ENCODE assay signal across 24 cellular contexts in genomic region chr6:43493230-43493629, GRCh38. TPM values are rescaled to one million over a fixed set of nuclear protein-coding genes. Genes with fewer than 3 reads are reported as not detected.
A peak's percentile ranks its signal among the peaks of the same experiment; 100 is the strongest.
DNase-seq lines count a peak whose midpoint lies in the region; ATAC-seq and TF ChIP-seq lines count a peak whose summit lies in the region.
"Had no signal": no experiment of that assay in that cellular context is flagged by ENCODE, and none has a peak within 500 bp of the region (broad histone marks: within the 10 kb centered on the region; RNA-seq: fewer than 3 reads in every experiment).

No MANE protein-coding gene starts in this region.

- no peak for ATAC-seq in WTC11
- no peak for ATAC-seq in foreskin keratinocyte
- ATAC-seq in HG03521 (IDR thresholded peaks at IDR 0.05; ENCODE audit: unreplicated experiment) = no peak
- ATAC-seq: activated T-cell treated with anti-CD3 and anti-CD28 coated beads, Interleukin-2, amount 50 U/mL, for 4 hours; naive thymus-derived CD8-positive, alpha-beta T cell had no signal

- POLR2A ChIA-PET in MCF 10A (lab: Yijun Ruan, JAX) = interaction anchor here (0.8 to 9.6 kb wide), 10 partner anchors 10 to 124 kb away, joined by 3 to 209 read pairs (median 9); partner anchors contain the start of genes ABCC10, DLK2, POLR1C and TJAP1
- POLR2A ChIA-PET in WTC11 (lab: Charles Lee) = interaction anchor here (1.1 to 1.2 kb wide), 2 partner anchors 12 to 439 kb away, joined by 3 to 4 read pairs; partner anchors contain the start of gene CUL7

- BruUV-seq in MCF 10A (replicated peaks; lab: Mats Ljungman, UMichigan) = no TSS peak

- H3K27ac Mint-ChIP-seq in MCF 10A (ENCODE audit: low read depth, unreplicated experiment) (no peak overlapping the region), WTC11 (peak overlapping the region; percentile 74; the same call in 1 of the 2 replicates)

- H3K27me3 ChIP-seq in breast epithelium (no peaks in the 10 kb centered on the region), foreskin keratinocyte (no peaks in the 10 kb centered on the region), suprapubic skin (no peaks in the 10 kb centered on the region)
- H3K27me3 ChIP-seq: sigmoid colon, vagina had no signal

- no peak for TF ChIP-seq POLR2A in breast epithelium (IDR thresholded peaks at IDR 0.05)
- TF ChIP-seq POLR2A in suprapubic skin (IDR thresholded peaks at IDR 0.05) = no peak

- H3K36me3 Mint-ChIP-seq in MCF 10A (ENCODE audit: insufficient read depth, unreplicated experiment) (peaks cover 36% of the 10 kb centered on the region), WTC11 (peaks cover under 1% of the 10 kb centered on the region; the same call in 1 of the 2 replicates)

- no peak for TF ChIP-seq CTCF in breast epithelium (IDR thresholded peaks at IDR 0.05)
- TF ChIP-seq CTCF in MCF 10A (IDR thresholded peaks at IDR 0.05; ENCODE audit: unreplicated experiment) = no peak
- no peak for TF ChIP-seq CTCF in WTC11 (IDR thresholded peaks at IDR 0.05)
- TF ChIP-seq CTCF in foreskin keratinocyte (conservative IDR thresholded peaks at IDR 0.05) = peak; percentile 35
- TF ChIP-seq CTCF in suprapubic skin (IDR thresholded peaks at IDR 0.05) = no peak

- CTCF ChIA-PET in MCF 10A (lab: Yijun Ruan, JAX) (interaction anchor here (0.9 to 9.0 kb wide), 6 partner anchors 8 to 73 kb away, joined by 3 to 102 read pairs (median 20); partner anchors contain the start of genes DLK2 and TJAP1), WTC11 (lab: Charles Lee) (interaction anchor here (0.7 to 7.2 kb wide), 7 partner anchors 13 to 264 kb away, joined by 3 to 75 read pairs (median 7); partner anchors contain the start of genes DLK2, DNPH1 and LRRC73)

- H3K4me1 ChIP-seq in breast epithelium (peaks cover 12 to 15% of the 10 kb centered on the region in 2 donors), foreskin keratinocyte (peaks cover 52% of the 10 kb centered on the region), suprapubic skin (peaks cover 82% of the 10 kb centered on the region)

- H3K9me3 ChIP-seq in breast epithelium (no peaks in the 10 kb centered on the region), suprapubic skin (no peaks in the 10 kb centered on the region)
- H3K9me3 ChIP-seq: sigmoid colon, vagina had no signal

- DNase-seq in breast epithelium (ENCODE audit: low spot score in 2 of 2) (no peak), MCF 10A (ENCODE audit: unreplicated experiment) (no peak), WTC11 (ENCODE audit: low spot score) (no peak), foreskin keratinocyte (no peak), suprapubic skin (ENCODE audit: low spot score in 2 of 2) (no peak), A172 (ENCODE audit: low spot score) (no peak), NCI-H2107 treated with DMSO at 0.1 percent for 48 hours (lab: John Stamatoyannopoulos, UW; ENCODE audit: unreplicated experiment) (no peak)
- DNase-seq: activated CD4-positive, CD25-positive, alpha-beta regulatory T cell; activated naive CD4-positive, alpha-beta T cell; activated T-cell treated with anti-CD3 and anti-CD28 coated beads, Interleukin-2, amount 50 U/mL, for 4 hours; aorta; CD4-positive, CD25-positive, alpha-beta regulatory T cell; KG1; left colon; mesendoderm; naive thymus-derived CD8-positive, alpha-beta T cell; NCI-H146; NCI-H2171 treated with DMSO at 0.1 percent for 48 hours; NCI-H526 treated with DMSO at 0.1 percent for 48 hours; sigmoid colon; T-helper 9 cell had no signal

- H3K27me3 Mint-ChIP-seq in MCF 10A (ENCODE audit: insufficient read depth, unreplicated experiment) (no peaks in the 10 kb centered on the region), WTC11 (ENCODE audit: low read depth) (no peaks in the 10 kb centered on the region)
- H3K27me3 Mint-ChIP-seq: CD4-positive, CD25-positive, alpha-beta regulatory T cell; naive thymus-derived CD8-positive, alpha-beta T cell had no signal

- H3K4me3 Mint-ChIP-seq in MCF 10A (ENCODE audit: unreplicated experiment) (no peak overlapping the region), WTC11 (no peak overlapping the region)
- H3K4me3 Mint-ChIP-seq: activated T-cell treated with anti-CD3 and anti-CD28 coated beads, Interleukin-2, amount 50 U/mL, for 4 hours had no signal

- WGBS in suprapubic skin = 53% methylated on average over 2 of the region's 2 CpGs

- H3K36me3 ChIP-seq in breast epithelium (no peaks in the 10 kb centered on the region), suprapubic skin (no peaks in the 10 kb centered on the region)

- intact Hi-C loops in breast epithelium (cut with DNase I; ENCODE audit: low total_unique reads) = no loop called here
- intact Hi-C loops in MCF 10A (cut with micrococcal nuclease) = no loop called here

- no peak overlapping the region for H3K4me3 ChIP-seq in breast epithelium
- H3K4me3 ChIP-seq in suprapubic skin = no peak overlapping the region
- H3K4me3 ChIP-seq: sigmoid colon, SK-N-MC, vagina had no signal

- H3K4me1 Mint-ChIP-seq in MCF 10A (ENCODE audit: insufficient read depth, unreplicated experiment) = peaks cover 62% of the 10 kb centered on the region
- H3K4me1 Mint-ChIP-seq in WTC11 = peaks cover 41% of the 10 kb centered on the region

- no peak for TF ChIP-seq EP300 in suprapubic skin (IDR thresholded peaks at IDR 0.05)

- H3K9me3 Mint-ChIP-seq in MCF 10A (ENCODE audit: unreplicated experiment) (no peaks in the 10 kb centered on the region), WTC11 (no peaks in the 10 kb centered on the region)
- H3K9me3 Mint-ChIP-seq: activated T-cell treated with anti-CD3 and anti-CD28 coated beads, Interleukin-2, amount 50 U/mL, for 4 hours; CD4-positive, CD25-positive, alpha-beta regulatory T cell; naive thymus-derived CD8-positive, alpha-beta T cell had no signal

- H3K27ac ChIP-seq in breast epithelium (peak overlapping the region; percentile 40 to 64), foreskin keratinocyte (no peak overlapping the region), suprapubic skin (peak overlapping the region; percentile 34)
- H3K27ac ChIP-seq: SK-N-MC had no signal

TF ChIP-seq in WTC11, 78 proteins besides CTCF, POLR2A, EP300 and RAD21:
- TF ChIP-seq RELA (CRISPR knock-in tag; IDR thresholded peaks at IDR 0.05; ENCODE audit: borderline replicate concordance) = no peak
TF ChIP-seq in WTC11: peak in this region for 0.

RNA-seq across cellular contexts. Expression of gene TJAP1, which starts 15.9 kb away (rescaled TPM):
- total RNA-seq in breast epithelium = 10 to 100 TPM; 18.6 to 21.8 (median 21.3) TPM
- total RNA-seq in MCF 10A (2022) = 70.9 and 78.9 TPM in 2 replicates
- total RNA-seq in WTC11 (2021) = 40.2 to 40.8 TPM (median 40.4 TPM) in 3 replicates
- 28.6 and 29.7 TPM in 2 replicates for total RNA-seq in foreskin keratinocyte
- 28.6 and 28.8 TPM in 2 replicates for polyA plus RNA-seq in foreskin keratinocyte
- 10 to 100 TPM; 17.8 to 32.4 (median 30.6) TPM for total RNA-seq in suprapubic skin
- total RNA-seq in A172 (2014; rRNA removed; shearing (Covaris generic)) = 10.9 and 14.3 TPM in 2 replicates

RNA-seq across cellular contexts. Expression of gene LRRC73, which starts 16.9 kb away (rescaled TPM):
- total RNA-seq in breast epithelium = under 1 TPM in 2 of 3 donors, not detected in 1; 0.29 to 0.33 TPM
- 0.37 and 1.2 TPM in 2 replicates for total RNA-seq in MCF 10A (2022)
- total RNA-seq in WTC11 (2021) = 0.73 to 1.4 TPM (median 0.76 TPM) in 3 replicates
- 0.37 and 0.39 TPM in 2 replicates for total RNA-seq in foreskin keratinocyte
- polyA plus RNA-seq in foreskin keratinocyte = 0.64 and 0.66 TPM in 2 replicates
- under 1 TPM in 2 of 4 donors, not detected in 2; 0.34 to 0.42 TPM for total RNA-seq in suprapubic skin
- total RNA-seq in A172 (2014; rRNA removed; shearing (Covaris generic)) = 1.2 and 2.3 TPM in 2 replicates
- total RNA-seq: vagina had no signal
- polyA plus RNA-seq: CD4-positive, CD25-positive, alpha-beta regulatory T cell; naive thymus-derived CD8-positive, alpha-beta T cell had no signal

RNA-seq across cellular contexts. Expression of gene YIPF3, which starts 23.5 kb away (rescaled TPM):
- 100 to 1,000 TPM in 1 of 3 donors, 10 to 100 TPM in 2; 89.5 to 100 (median 96.2) TPM for total RNA-seq in breast epithelium
- total RNA-seq in MCF 10A (2022) = 65.1 and 72.9 TPM in 2 replicates
- 79.1 to 82.4 TPM (median 81.3 TPM) in 3 replicates for total RNA-seq in WTC11 (2021)
- total RNA-seq in foreskin keratinocyte = 69.2 and 83.9 TPM in 2 replicates
- polyA plus RNA-seq in foreskin keratinocyte = 110 and 125 TPM in 2 replicates
- 100 to 1,000 TPM in 1 of 4 donors, 10 to 100 TPM in 3; 69.8 to 115 (median 84.6) TPM for total RNA-seq in suprapubic skin
- 122 and 155 TPM in 2 replicates for total RNA-seq in A172 (2014; rRNA removed; shearing (Covaris generic))

RNA-seq across cellular contexts. Expression of gene POLR1C, which starts 23.7 kb away (rescaled TPM):
- 10 to 100 TPM; 18.9 to 38.8 (median 38.7) TPM for total RNA-seq in breast epithelium
- 54.9 and 63.6 TPM in 2 replicates for total RNA-seq in MCF 10A (2022)
- total RNA-seq in WTC11 (2021) = 32.8 to 46.6 TPM (median 34.2 TPM) in 3 replicates
- total RNA-seq in foreskin keratinocyte = 52.8 and 60.9 TPM in 2 replicates
- 59.3 and 61.9 TPM in 2 replicates for polyA plus RNA-seq in foreskin keratinocyte
- 10 to 100 TPM; 31.1 to 44.7 (median 35.6) TPM for total RNA-seq in suprapubic skin
- 46.0 and 50.1 TPM in 2 replicates for total RNA-seq in A172 (2014; rRNA removed; shearing (Covaris generic))

RNA-seq across cellular contexts. Expression of gene DLK2, which starts 37.9 kb away (rescaled TPM):
- 1 to 10 TPM in 2 of 3 donors, not detected in 1; 3.6 to 8.9 TPM for total RNA-seq in breast epithelium
- total RNA-seq in MCF 10A (2022) = 13.6 and 30.2 TPM in 2 replicates
- total RNA-seq in WTC11 (2021) = 0.18 to 0.81 TPM (median 0.37 TPM) in 3 replicates
- total RNA-seq in foreskin keratinocyte = 22.9 and 28.4 TPM in 2 replicates
- 26.7 and 33.5 TPM in 2 replicates for polyA plus RNA-seq in foreskin keratinocyte
- total RNA-seq in suprapubic skin = 10 to 100 TPM; 23.6 to 61.7 (median 32.3) TPM
- total RNA-seq in A172 (2014; rRNA removed; shearing (Covaris generic)) = 0.81 and 3.0 TPM in 2 replicates
- total RNA-seq: aorta, sigmoid colon had no signal
- polyA plus RNA-seq: aorta had no signal
